15 cellular contexts compared by ENCODE assay signal in genomic region chr12:130920711-130921381, GRCh38. TPM values are rescaled to one million over a fixed set of nuclear protein-coding genes. Genes with fewer than 3 reads are reported as not detected.
A peak's percentile ranks its signal among the peaks of the same experiment; 100 is the strongest.
DNase-seq lines count a peak whose midpoint lies in the region; ATAC-seq and TF ChIP-seq lines count a peak whose summit lies in the region.
"Had no signal": no experiment of that assay in that cellular context is flagged by ENCODE, and none has a peak within 500 bp of the region (broad histone marks: within the 10 kb centered on the region; RNA-seq: fewer than 3 reads in every experiment).

No MANE protein-coding gene starts in this region.

- H3K4me3 ChIP-seq in brain microvascular endothelial cell (ENCODE audit: low read depth, low read length) (no peak overlapping the region), right cardiac atrium (ENCODE audit: low read length) (no peak overlapping the region), subcutaneous abdominal adipose tissue (ENCODE audit: low read depth in 1 of 5, low read length in 5 of 5) (no peak overlapping the region)
- H3K4me3 ChIP-seq: pancreas had no signal

- H3K27me3 ChIP-seq in brain microvascular endothelial cell (replicated peaks) = peaks cover 2% of the 10 kb centered on the region
- H3K27me3 ChIP-seq in right cardiac atrium (ENCODE audit: control insufficient read depth, insufficient read depth) = no peaks in the 10 kb centered on the region
- H3K27me3 ChIP-seq in subcutaneous abdominal adipose tissue (ENCODE audit: control insufficient read depth in 5 of 5, insufficient read depth in 4 of 5, low read length in 5 of 5) = peaks cover 0 to 16% (median 4%) of the 10 kb centered on the region in 5 donors

- H3K9ac ChIP-seq in subcutaneous abdominal adipose tissue (ENCODE audit: low read length in 5 of 5) = no peak overlapping the region

- TF ChIP-seq CTCF in brain microvascular endothelial cell (IDR thresholded peaks at IDR 0.05; ENCODE audit: low read depth, low read length, missing control alignments) = no peak

- 50% methylated on average over 8 of the region's 8 CpGs for WGBS in right cardiac atrium

- no peak overlapping the region for H3K27ac ChIP-seq in brain microvascular endothelial cell
- H3K27ac ChIP-seq in right cardiac atrium (ENCODE audit: low read length) = peak overlapping the region; percentile 57
- H3K27ac ChIP-seq in subcutaneous abdominal adipose tissue (ENCODE audit: low read depth, low read length) = peak overlapping the region; percentile 40
- H3K27ac ChIP-seq: C4-2B, pancreas had no signal

- no peak overlapping the region for H3K27ac Mint-ChIP-seq in activated CD4-positive, alpha-beta memory T cell treated with anti-CD3 and anti-CD28 coated beads, Interleukin-2, amount 10 ng/mL, durations not matched to agents 7 days and 5 days
- H3K27ac Mint-ChIP-seq: mesothelial cell of epicardium had no signal

- no peaks in the 10 kb centered on the region for H3K36me3 Mint-ChIP-seq in activated CD4-positive, alpha-beta memory T cell treated with anti-CD3 and anti-CD28 coated beads, Interleukin-2, amount 10 ng/mL, durations not matched to agents 7 days and 5 days (ENCODE audit: low read depth)
- H3K36me3 Mint-ChIP-seq: mesothelial cell of epicardium had no signal

- in situ Hi-C loops in brain microvascular endothelial cell (cut with HindIII; ENCODE audit: low pct_ligation_motif_present, low sequenced_read_pairs) = no loop called here

- peaks cover 25% of the 10 kb centered on the region for H3K27me3 Mint-ChIP-seq in activated CD4-positive, alpha-beta memory T cell treated with anti-CD3 and anti-CD28 coated beads, Interleukin-2, amount 10 ng/mL, durations not matched to agents 7 days and 5 days

- H3K4me1 Mint-ChIP-seq in activated CD4-positive, alpha-beta memory T cell treated with anti-CD3 and anti-CD28 coated beads, Interleukin-2, amount 10 ng/mL, durations not matched to agents 7 days and 5 days = no peaks in the 10 kb centered on the region

- H3K36me3 ChIP-seq in brain microvascular endothelial cell (replicated peaks) = no peaks in the 10 kb centered on the region
- no peaks in the 10 kb centered on the region for H3K36me3 ChIP-seq in subcutaneous abdominal adipose tissue (ENCODE audit: control insufficient read depth in 5 of 5, insufficient read depth in 5 of 5, low read length in 5 of 5)
- H3K36me3 ChIP-seq: pancreas had no signal

- CTCF ChIA-PET in activated CD4-positive, alpha-beta memory T cell treated with anti-CD3 and anti-CD28 coated beads, Interleukin-2, amount 10 ng/mL, durations not matched to agents 7 days and 5 days (lab: Charles Lee) = no interaction called here

- POLR2A ChIA-PET in activated CD4-positive, alpha-beta memory T cell treated with anti-CD3 and anti-CD28 coated beads, Interleukin-2, amount 10 ng/mL, durations not matched to agents 7 days and 5 days (lab: Charles Lee) = no interaction called here

- no peaks in the 10 kb centered on the region for H3K9me3 Mint-ChIP-seq in activated CD4-positive, alpha-beta memory T cell treated with anti-CD3 and anti-CD28 coated beads, Interleukin-2, amount 10 ng/mL, durations not matched to agents 7 days and 5 days
- H3K9me3 Mint-ChIP-seq: mesothelial cell of epicardium had no signal

- DNase-seq in Daoy (ENCODE audit: low read depth) = peak; percentile 40
- DNase-seq in brain microvascular endothelial cell = peak; percentile 25
- DNase-seq in right cardiac atrium = peak; percentile 89 to 94 (median 91)
- no peak for DNase-seq in epidermal melanocyte (ENCODE audit: insufficient read length, low spot score)
- no peak for DNase-seq in activated CD4-positive, alpha-beta memory T cell treated with anti-CD3 and anti-CD28 coated beads, Interleukin-2, amount 10 ng/mL, durations not matched to agents 7 days and 5 days
- no peak for DNase-seq in NCI-H2107 treated with DMSO at 0.1 percent for 48 hours (lab: John Stamatoyannopoulos, UW; ENCODE audit: unreplicated experiment)
- no peak for DNase-seq in NCI-H1417 (lab: John Stamatoyannopoulos, UW)
- DNase-seq: activated CD4-positive, alpha-beta T cell treated with anti-CD3 and anti-CD28 coated beads, Interleukin-2, amount 50 U/mL, for 1 hour; NCI-H1092; NCI-H510A; pancreas had no signal

- H3K9me3 ChIP-seq in right cardiac atrium (ENCODE audit: control insufficient read depth, low read length) (no peaks in the 10 kb centered on the region), subcutaneous abdominal adipose tissue (ENCODE audit: control insufficient read depth in 5 of 5, low read length in 5 of 5) (peaks cover 0 to 7% (median 4%) of the 10 kb centered on the region in 5 donors)
- H3K9me3 ChIP-seq: pancreas had no signal

- peak; percentile 84 to 89 for ATAC-seq in right cardiac atrium
- ATAC-seq: Panc1 had no signal

- H3K4me3 Mint-ChIP-seq in activated CD4-positive, alpha-beta memory T cell treated with anti-CD3 and anti-CD28 coated beads, Interleukin-2, amount 10 ng/mL, durations not matched to agents 7 days and 5 days = no peak overlapping the region
- H3K4me3 Mint-ChIP-seq: mesothelial cell of epicardium had no signal

- intact Hi-C loops in right cardiac atrium (cut with DNase I) = no loop called here

- H3K4me1 ChIP-seq in right cardiac atrium (ENCODE audit: control insufficient read depth, insufficient read depth, low read length) = peaks cover 2% of the 10 kb centered on the region
- peaks cover 3 to 25% (median 19%) of the 10 kb centered on the region in 5 donors for H3K4me1 ChIP-seq in subcutaneous abdominal adipose tissue (ENCODE audit: control insufficient read depth in 5 of 5, insufficient read depth in 5 of 5, low read length in 5 of 5)

RNA-seq across cellular contexts. Expression of gene ADGRD1, which starts 32.9 kb away (rescaled TPM):
- 11.8 and 15.6 TPM in 2 replicates for total RNA-seq in Daoy (2014; rRNA removed; shearing (Covaris generic))
- 100 to 1,000 TPM; 188 to 386 (median 239) TPM for total RNA-seq in right cardiac atrium
- 50.0 TPM for polyA plus RNA-seq in right cardiac atrium
- total RNA-seq in activated CD4-positive, alpha-beta memory T cell treated with anti-CD3 and anti-CD28 coated beads, Interleukin-2, amount 10 ng/mL, durations not matched to agents 7 days and 5 days = under 1 TPM in 1 of 2 experiments, not detected in 1; 0.23 TPM

RNA-seq across cellular contexts. Expression of gene RAN, which starts 49.0 kb away (rescaled TPM):
- total RNA-seq in Daoy (2014; rRNA removed; shearing (Covaris generic)) = 1,013 and 1,367 TPM in 2 replicates
- 100 to 1,000 TPM; 281 to 385 (median 302) TPM for total RNA-seq in right cardiac atrium
- polyA plus RNA-seq in right cardiac atrium = 195 TPM
- total RNA-seq in activated CD4-positive, alpha-beta memory T cell treated with anti-CD3 and anti-CD28 coated beads, Interleukin-2, amount 10 ng/mL, durations not matched to agents 7 days and 5 days = 100 to 1,000 TPM; 932 to 936 TPM

Comparison
In these comparisons a context has a peak if more than half of its experiments do, and no peak if none do; other contexts are left out.
1. DNase-seq: peak in Daoy (single experiment), brain microvascular endothelial cell (single experiment) and right cardiac atrium (3 of 3); none in epidermal melanocyte (single experiment), activated CD4-positive, alpha-beta memory T cell treated with anti-CD3 and anti-CD28 coated beads, Interleukin-2, amount 10 ng/mL, durations not matched to agents 7 days and 5 days (single experiment), NCI-H2107 treated with DMSO at 0.1 percent for 48 hours (single experiment) and NCI-H1417 (0 of 3).
2. RNA of gene ADGRD1, which starts 32.9 kb away (total RNA-seq): 188 to 386 TPM in right cardiac atrium; 11.8 to 15.6 TPM in Daoy and 0.23 TPM in activated CD4-positive, alpha-beta memory T cell treated with anti-CD3 and anti-CD28 coated beads, Interleukin-2, amount 10 ng/mL, durations not matched to agents 7 days and 5 days; every median in the first group is over 10 times any median in the second.